ENCODE assay signal across 24 cellular contexts in genomic region chr7:149278396-149278795, GRCh38.
"Had no signal": no experiment of that assay in that cellular context is flagged by ENCODE, and none has a peak within 500 bp of the region (broad histone marks: within the 10 kb centered on the region; RNA-seq: fewer than 3 reads in every experiment).

No MANE protein-coding gene starts in this region.

- H3K4me1 Mint-ChIP-seq: natural killer cell, neural crest cell had no signal

- H3K27ac Mint-ChIP-seq: immature natural killer cell, natural killer cell, type B pancreatic cell had no signal

- H3K27me3 Mint-ChIP-seq: type B pancreatic cell had no signal

- H3K9me3 Mint-ChIP-seq: immature natural killer cell, natural killer cell had no signal

- H3K27ac ChIP-seq: colonic mucosa, esophagus squamous epithelium, lower lobe of right lung, prostate gland, right atrium auricular region, testis, tibial artery had no signal

- H3K4me3 Mint-ChIP-seq: immature natural killer cell, natural killer cell, neural crest cell, type B pancreatic cell had no signal

- H3K4me3 ChIP-seq: colonic mucosa, esophagus squamous epithelium, lower lobe of right lung, prostate gland, right atrium auricular region, smooth muscle cell, testis, tibial artery had no signal

- ATAC-seq: left ventricle myocardium superior; lower lobe of right lung; natural killer cell; sciatic nerve; stimulated activated naive CD8-positive, alpha-beta T cell treated with anti-CD3 and anti-CD28 coated beads, Interleukin-15, Interleukin-2, amounts not matched to agents 100 U/mL and 50 U/mL, for 24 hours had no signal

- DNase-seq: colonic mucosa; dermis blood vessel endothelial cell; effector memory CD4-positive, alpha-beta T cell; erythroblast; esophagus squamous epithelium; hypothalamus; immature natural killer cell; left ventricle myocardium superior; lower lobe of right lung; natural killer cell; stimulated activated CD4-positive, alpha-beta T cell treated with anti-CD3 and anti-CD28 coated beads, Interleukin-12 subunit alpha, Interleukin-12 subunit beta, amount 100 ng/mL, for 4 hours; stimulated activated CD4-positive, alpha-beta T cell treated with anti-CD3 and anti-CD28 coated beads, Interleukin-1b, Interleukin-23, amount 100 ng/mL, for 48 hours; stimulated activated CD4-positive, alpha-beta T cell treated with anti-CD3 and anti-CD28 coated beads, Interleukin-4, amount 100 ng/mL, for 1 hour; stimulated activated CD8-positive, alpha-beta memory T cell treated with anti-CD3 and anti-CD28 coated beads, Interleukin-4, amount 100 ng/mL, for 48 hours; stimulated activated naive CD8-positive, alpha-beta T cell treated with anti-CD3 and anti-CD28 coated beads, Interleukin-15, Interleukin-2, amounts not matched to agents 100 U/mL and 50 U/mL, for 24 hours; substantia nigra; testis; tibial artery had no signal
